Comparison of ENCODE assay signal across 8 cellular contexts in genomic region chr19:12140545-12141404, GRCh38. TPM values are rescaled to one million over a fixed set of nuclear protein-coding genes. Genes with fewer than 3 reads are reported as not detected.
DNase-seq lines count a peak whose midpoint lies in the region; ATAC-seq and TF ChIP-seq lines count a peak whose summit lies in the region.

No MANE protein-coding gene starts in this region.

- TF ChIP-seq CTCF in GM12864 (IDR thresholded peaks at IDR 0.05; ENCODE audit: low read depth, low read length, missing control alignments), result peak; percentile 91
- TF ChIP-seq CTCF in chondrocyte (IDR thresholded peaks at IDR 0.05), result peak; percentile 92

- peaks cover 25% of the 10 kb centered on the region for H3K4me1 Mint-ChIP-seq in chondrocyte (ENCODE audit: low read depth)

- peak overlapping the region; percentile 95 for H3K4me3 Mint-ChIP-seq in chondrocyte (ENCODE audit: unreplicated experiment)

- H3K27ac Mint-ChIP-seq in chondrocyte (ENCODE audit: unreplicated experiment), result peak overlapping the region; percentile 99

- DNase-seq in GM12864 (ENCODE audit: low read depth), result peak; percentile 71
- peak; percentile 71 to 77 for DNase-seq in NCI-H446 (lab: John Stamatoyannopoulos, UW)
- peak; percentile 84 for DNase-seq in activated CD4-positive, alpha-beta T cell treated with anti-CD3 and anti-CD28 coated beads for 24 hours (ENCODE audit: low read depth in 2 of 2)
- no peak for DNase-seq in chondrocyte (ENCODE audit: low spot score)
- DNase-seq in kidney tubule cell (ENCODE audit: low spot score), result peak; percentile 85
- DNase-seq in stimulated activated CD4-positive, alpha-beta T cell treated with anti-CD3 and anti-CD28 coated beads, Interleukin-15, amount 100 ng/mL, for 48 hours (ENCODE audit: low read depth in 2 of 2), result peak; percentile 71 to 80

- ATAC-seq in HG03103 (IDR thresholded peaks at IDR 0.05; ENCODE audit: low read depth, unreplicated experiment) (peak; percentile 41), HG03039 (IDR thresholded peaks at IDR 0.05; ENCODE audit: unreplicated experiment) (no peak)

- peaks cover 23% of the 10 kb centered on the region for H3K36me3 Mint-ChIP-seq in chondrocyte (ENCODE audit: low read depth)

- no peaks in the 10 kb centered on the region for H3K27me3 Mint-ChIP-seq in chondrocyte (ENCODE audit: low read depth)

- H3K9me3 Mint-ChIP-seq in chondrocyte (ENCODE audit: low read depth), result peaks cover 15% of the 10 kb centered on the region

- H3K4me3 ChIP-seq in GM12864 (ENCODE audit: low read depth, low read length), result peak overlapping the region; percentile 99

RNA-seq across cellular contexts. Expression of gene ZNF20, which starts 0.6 kb away (rescaled TPM):
- 2.0 to 3.8 TPM (median 3.1 TPM) in 3 replicates for total RNA-seq in chondrocyte

RNA-seq across cellular contexts. Expression of gene ZNF625, which starts 15.8 kb away (rescaled TPM):
- 11.5 to 12.1 TPM (median 12.1 TPM) in 3 replicates for total RNA-seq in chondrocyte

RNA-seq across cellular contexts. Expression of gene ZNF136, which starts 22.1 kb away (rescaled TPM):
- total RNA-seq in chondrocyte, result 6.9 to 9.5 TPM (median 7.1 TPM) in 3 replicates
